35 cellular contexts compared by ENCODE assay signal in the genomic region with DNA sequence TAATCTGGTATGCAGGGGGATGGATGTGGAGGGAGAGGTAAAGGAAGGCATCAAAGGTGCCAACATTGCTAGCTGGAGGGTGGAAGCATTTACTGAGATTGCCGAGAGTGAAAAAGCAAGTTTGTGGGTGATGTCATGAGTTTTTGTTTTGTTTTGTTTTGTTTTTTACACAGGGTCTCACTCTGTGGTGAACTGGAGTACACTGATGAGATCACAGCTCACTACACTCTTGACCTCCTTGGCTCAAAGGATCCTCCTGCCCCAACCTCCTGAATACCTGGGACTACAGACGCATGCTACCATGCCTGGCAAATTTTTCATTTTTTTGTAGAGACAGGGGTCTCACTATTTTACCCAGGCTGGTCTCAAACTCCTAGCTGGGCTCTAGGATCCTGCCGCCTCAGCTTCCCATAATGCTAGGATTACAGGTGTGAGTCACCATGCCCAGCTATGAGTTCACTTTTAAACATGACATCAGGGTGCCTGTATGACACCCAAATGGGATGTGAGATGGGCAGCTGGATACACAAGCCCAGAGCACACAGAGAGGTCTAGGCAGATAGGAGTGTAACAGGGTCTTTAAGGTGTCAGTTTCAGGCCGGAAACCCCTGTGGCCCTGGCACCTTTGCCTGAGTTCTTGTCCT. TPM values are rescaled to one million over a fixed set of nuclear protein-coding genes. Genes with fewer than 3 reads are reported as not detected.
DNase-seq lines count a peak whose midpoint lies in the region; ATAC-seq, FAIRE-seq and TF ChIP-seq lines count a peak whose summit lies in the region.
"Had no signal": no experiment of that assay in that cellular context is flagged by ENCODE, and none has a peak within 500 bp of the region (broad histone marks: within the 10 kb centered on the region; RNA-seq: fewer than 3 reads in every experiment).

No MANE protein-coding gene starts in this region.

- no peaks in the 10 kb centered on the region for H4K20me1 ChIP-seq in HepG2 (ENCODE audit: insufficient read depth, low read length)
- no peaks in the 10 kb centered on the region for H4K20me1 ChIP-seq in K562 (replicated peaks; ENCODE audit: control insufficient read depth, insufficient read depth, low read length)

- no peaks in the 10 kb centered on the region for H3K79me2 ChIP-seq in HepG2 (ENCODE audit: insufficient read depth, low read length)
- no peaks in the 10 kb centered on the region for H3K79me2 ChIP-seq in K562 (ENCODE audit: control insufficient read depth, insufficient read depth, low read length)

- H3K4me3 ChIP-seq in HepG2 (replicated peaks in 1 of 3; ENCODE audit: insufficient read depth in 1 of 3, low read depth in 2 of 3, low read length in 3 of 3) (no peak overlapping the region), right lobe of liver (no peak overlapping the region), K562 (no peak overlapping the region), kidney (ENCODE audit: low read length in 2 of 2) (no peak overlapping the region)
- H3K4me3 ChIP-seq: colonic mucosa, esophagus squamous epithelium, left lung, skin epidermis, stomach, thyroid gland had no signal

- in situ Hi-C loops in HepG2 (cut with HindIII; ENCODE audit: extremely low pct_ligation_motif_present, low pct_unique_long_range_greater_than_20kb) = no loop called here
- in situ Hi-C loops in K562 (cut with MboI) = no loop called here

- H3K4me2 ChIP-seq in HepG2 (ENCODE audit: low read depth, low read length) (no peak overlapping the region), K562 (ENCODE audit: insufficient read depth, low read length) (no peak overlapping the region)

- no peaks in the 10 kb centered on the region for H3K9me1 ChIP-seq in K562 (ENCODE audit: control insufficient read depth, insufficient read depth, low read length)

- POLR2A ChIA-PET in HepG2 (lab: Yijun Ruan, JAX) = interaction anchor here (1.5 to 2.4 kb wide), 2 partner anchors 35 to 213 kb away, joined by 4 to 6 read pairs; partner anchors contain the start of gene HMGA1
- POLR2A ChIA-PET in K562 (lab: Yijun Ruan, JAX) = interaction anchor here (0.6 to 1.5 kb wide), 7 partner anchors 11 to 919 kb away, joined by 3 to 6 read pairs (median 4); partner anchors contain the start of genes HMGA1 and SMIM29

- TF ChIP-seq CTCF in HepG2 (CRISPR knock-in tag; IDR thresholded peaks at IDR 0.05) (no peak), right lobe of liver (IDR thresholded peaks at IDR 0.05) (no peak), K562 (IDR thresholded peaks at IDR 0.05 in 2 of 3, conservative IDR thresholded peaks at IDR 0.05 in 1 of 3; ENCODE audit: insufficient read depth in 2 of 3, low read depth in 1 of 3, low read length in 3 of 3) (no peak), kidney (IDR thresholded peaks at IDR 0.05; ENCODE audit: borderline replicate concordance, extremely low read depth, insufficient read depth) (no peak)

- BruUV-seq in HepG2 (replicated peaks; lab: Mats Ljungman, UMichigan) (no TSS peak), K562 (replicated peaks; lab: Mats Ljungman, UMichigan) (no TSS peak)

- TF ChIP-seq EP300 in HepG2 (IDR thresholded peaks at IDR 0.05; ENCODE audit: low read depth in 2 of 2, low read length in 2 of 2) (no peak), HepG2 (CRISPR knock-in tag; IDR thresholded peaks at IDR 0.05; ENCODE audit: borderline replicate concordance) (no peak), K562 (IDR thresholded peaks at IDR 0.05; ENCODE audit: low read length) (no peak)

- H3K4me1 ChIP-seq in HepG2 (ENCODE audit: insufficient read depth, low read length) (peaks cover 10% of the 10 kb centered on the region; the same call in 1 of the 2 replicates), right lobe of liver (no peaks in the 10 kb centered on the region), K562 (replicated peaks in 1 of 2; ENCODE audit: control insufficient read depth in 2 of 2, insufficient read depth in 2 of 2, low read length in 2 of 2) (peaks cover 7 to 21% of the 10 kb centered on the region in 2 experiments; a peak in 4 of 5 replicates), kidney (ENCODE audit: control insufficient read depth in 1 of 2, insufficient read depth in 1 of 2, low read depth in 1 of 2, low read length in 2 of 2) (peaks cover 0 to 2% of the 10 kb centered on the region in 2 donors)
- H3K4me1 ChIP-seq: colonic mucosa, thyroid gland had no signal

- no peak for FAIRE-seq in HepG2 (lab: Jason Lieb, UNC)
- FAIRE-seq in K562 (lab: Jason Lieb, UNC) = no peak
- no peak for FAIRE-seq in kidney (lab: Jason Lieb, UNC)

- H3K27ac ChIP-seq in HepG2 (ENCODE audit: extremely low read length, insufficient read depth, low read length) (no peak overlapping the region), right lobe of liver (no peak overlapping the region), K562 (ENCODE audit: extremely low read depth, low read depth, low read length) (no peak overlapping the region), kidney (ENCODE audit: low read depth in 2 of 2, low read length in 2 of 2) (no peak overlapping the region)
- H3K27ac ChIP-seq: colonic mucosa, esophagus squamous epithelium, left lung, skin epidermis, stomach, thyroid gland, WERI-Rb-1 had no signal

- no peak for TF ChIP-seq POLR2A in HepG2 (IDR thresholded peaks at IDR 0.05; ENCODE audit: insufficient read depth in 1 of 2, low read depth in 2 of 2, low read length in 2 of 2)
- no peak for TF ChIP-seq POLR2A in right lobe of liver (IDR thresholded peaks at IDR 0.05)
- no peak for TF ChIP-seq POLR2A in K562 (conservative IDR thresholded peaks at IDR 0.05)

- intact Hi-C loops in HepG2 (cut with micrococcal nuclease; ENCODE audit: unreplicated experiment) (loop anchor here (2.0 kb wide), 1 partner anchor 35 kb away; the partner anchor contains the start of gene HMGA1), right lobe of liver (cut with DNase I) (no loop called here), K562 (cut with micrococcal nuclease) (no loop called here), kidney (cut with DNase I) (no loop called here)

- DNase-seq in HepG2 (ENCODE audit: low spot score) (no peak), right lobe of liver (no peak), K562 (ENCODE audit: extremely low read depth in 1 of 4, low spot score in 3 of 4) (no peak), kidney (peak; percentile 8), NCI-H2107 treated with DMSO at 0.1 percent for 48 hours (lab: John Stamatoyannopoulos, UW; ENCODE audit: unreplicated experiment) (no peak), midbrain (lab: John Stamatoyannopoulos, UW) (no peak)
- DNase-seq: activated CD4-positive, alpha-beta T cell treated with anti-CD3 and anti-CD28 coated beads, Interleukin-2, amount 50 U/mL, for 1 hour; activated CD8-positive, alpha-beta memory T cell treated with anti-CD3 and anti-CD28 coated beads, Interleukin-2, amount 10 ng/mL, durations not matched to agents 7 days and 5 days; activated naive CD4-positive, alpha-beta T cell treated with anti-CD3 and anti-CD28 coated beads, Interleukin-2, amount 10 ng/mL, durations not matched to agents 7 days and 5 days; CD8-positive, alpha-beta T cell; colonic mucosa; effector memory CD4-positive, alpha-beta T cell; esophagus squamous epithelium; GOT3; hypothalamus; immature natural killer cell; KBM-7; left lung; MM.1S; naive B cell; NCI-H1417 treated with DMSO at 0.1 percent for 48 hours; NCI-H524; NK-92 treated with Interleukin-12 subunit alpha and Interleukin-12 subunit beta, amount 100 ng/mL, for 24 hours; occipital lobe; stomach; SW 1271; T-helper 9 cell; thyroid gland; WERI-Rb-1 had no signal

- ATAC-seq in HepG2 (no peak), right lobe of liver (no peak), K562 (no peak), GM18517 (IDR thresholded peaks at IDR 0.05; ENCODE audit: unreplicated experiment) (no peak), HG02885 (IDR thresholded peaks at IDR 0.05; ENCODE audit: poor library complexity, unreplicated experiment) (no peak)
- ATAC-seq: activated CD8-positive, alpha-beta memory T cell treated with anti-CD3 and anti-CD28 coated beads, Interleukin-2, amount 10 ng/mL, durations not matched to agents 7 days and 5 days; CD8-positive, alpha-beta T cell; left lung had no signal

- H3K9ac ChIP-seq in HepG2 (ENCODE audit: insufficient read depth, low read depth, low read length) (no peak overlapping the region), K562 (ENCODE audit: insufficient read depth in 1 of 2, low read depth in 2 of 2, low read length in 2 of 2) (no peak overlapping the region), kidney (ENCODE audit: low read length in 2 of 2) (no peak overlapping the region)

- TF ChIP-seq RAD21 in HepG2 (CRISPR knock-in tag; IDR thresholded peaks at IDR 0.05) = no peak
- no peak for TF ChIP-seq RAD21 in K562 (CRISPR knock-in tag; conservative IDR thresholded peaks at IDR 0.05 in 1 of 2, IDR thresholded peaks at IDR 0.05 in 1 of 2)

- CTCF ChIA-PET in HepG2 (lab: Yijun Ruan, JAX; ENCODE audit: low intra/inter-chr PET ratio, low total read pairs) (no interaction called here), K562 (lab: Yijun Ruan, JAX; ENCODE audit: low intra/inter-chr PET ratio) (interaction anchor here (1.0 kb wide), 1 partner anchor 37 kb away, joined by 3 read pairs; no protein-coding TSS in a partner anchor)

- no peaks in the 10 kb centered on the region for H3K9me3 ChIP-seq in HepG2 (ENCODE audit: low read length)
- H3K9me3 ChIP-seq in right lobe of liver = no peaks in the 10 kb centered on the region
- peaks cover 2% of the 10 kb centered on the region; the same call in 1 of the 2 replicates for H3K9me3 ChIP-seq in K562 (replicated peaks; ENCODE audit: control insufficient read depth, insufficient read depth, low read depth, low read length)
- no peaks in the 10 kb centered on the region for H3K9me3 ChIP-seq in kidney (ENCODE audit: control insufficient read depth in 1 of 2, low read length in 2 of 2)
- H3K9me3 ChIP-seq: colonic mucosa, esophagus squamous epithelium, left lung, stomach, thyroid gland had no signal

- H2AFZ ChIP-seq in HepG2 (ENCODE audit: low read length) = no peak overlapping the region
- peak overlapping the region; percentile 66 for H2AFZ ChIP-seq in K562 (ENCODE audit: low read depth, low read length)

- 71% methylated on average over 4 of the region's 4 CpGs for WGBS in HepG2 (ENCODE audit: low lambda C conversion rate)
- WGBS in right lobe of liver (ENCODE audit: insufficient coverage, low coverage, low lambda C conversion rate, missing lambda C conversion rate) = 86% methylated on average over 3 of the region's 4 CpGs
- WGBS in K562 (ENCODE audit: insufficient coverage, low coverage, missing lambda C conversion rate) = 85% methylated on average over 4 of the region's 4 CpGs

- no peaks in the 10 kb centered on the region for H3K36me3 ChIP-seq in HepG2 (replicated peaks in 1 of 2; ENCODE audit: control insufficient read depth in 1 of 2, insufficient read depth in 2 of 2, low read length in 2 of 2)
- no peaks in the 10 kb centered on the region for H3K36me3 ChIP-seq in right lobe of liver
- no peaks in the 10 kb centered on the region for H3K36me3 ChIP-seq in K562 (ENCODE audit: control insufficient read depth, insufficient read depth, low read length)
- H3K36me3 ChIP-seq in kidney (ENCODE audit: control insufficient read depth in 1 of 2, insufficient read depth in 2 of 2, low read length in 2 of 2) = no peaks in the 10 kb centered on the region
- H3K36me3 ChIP-seq: colonic mucosa, esophagus squamous epithelium, left lung, stomach, thyroid gland, WERI-Rb-1 had no signal

- H3K27me3 ChIP-seq in HepG2 (ENCODE audit: control insufficient read depth in 1 of 2, insufficient read depth in 2 of 2, low read length in 2 of 2) (peaks cover 2 to 10% of the 10 kb centered on the region in 2 experiments; a peak in 3 of 5 replicates), right lobe of liver (no peaks in the 10 kb centered on the region), K562 (ENCODE audit: control insufficient read depth in 2 of 2, insufficient read depth in 2 of 2, low read length in 2 of 2) (no peaks in the 10 kb centered on the region)
- H3K27me3 ChIP-seq: colonic mucosa, esophagus squamous epithelium, thyroid gland had no signal

RNA-seq across cellular contexts. Expression of gene HMGA1, which starts 35.1 kb away (rescaled TPM):
- total RNA-seq in HepG2 (2016; rRNA removed; fragmentation: Illumina TruSeq; extraction: Trizol) (145 and 150 TPM in 2 replicates), right lobe of liver (10 to 100 TPM in 5 of 6 experiments, 1 to 10 TPM in 1; 7.9 to 23.6 (median 14.8) TPM), K562 (2014; rRNA removed) (1,004 and 1,256 TPM in 2 replicates), K562 (2014; rRNA removed; fragmentation: Illumina TruSeq; extraction: Trizol) (270 and 326 TPM in 2 replicates), K562 (2015; rRNA removed; fragmentation: Illumina TruSeq; extraction: Trizol) (594 and 609 TPM in 2 replicates), K562 (2021) (1,947 and 1,950 TPM in 2 replicates), kidney (46.5 TPM)
- 82.4 and 94.2 TPM in 2 replicates for total RNA-seq in HepG2 (2016; cell fraction: cytosol; rRNA removed; fragmentation: Illumina TruSeq; extraction: Trizol; ENCODE audit: low read depth)
- total RNA-seq in HepG2 (2016; cell fraction: insoluble cytoplasmic fraction; rRNA removed; fragmentation: Illumina TruSeq; extraction: Trizol) = 136 and 144 TPM in 2 replicates
- total RNA-seq in HepG2 (2016; cell fraction: membrane; rRNA removed; fragmentation: Illumina TruSeq; extraction: Trizol) = 218 and 242 TPM in 2 replicates
- total RNA-seq in HepG2 (2016; cell fraction: nucleus; rRNA removed; fragmentation: Illumina TruSeq; extraction: Trizol) = 54.7 and 67.6 TPM in 2 replicates
- polyA plus RNA-seq in HepG2 (2011; rRNA removed) (110 and 117 TPM in 2 replicates), K562 (2011; rRNA removed) (205 and 451 TPM in 2 replicates), K562 (2014; fragmentation: Illumina TruSeq; extraction: Trizol) (1,608 and 1,897 TPM in 2 replicates), K562 (2014; fragmentation: Nextera tagmentation; extraction: Ambion mirVana) (10 to 100 TPM; 27.8 to 58.8 TPM), K562 (2014; rRNA removed) (1,026 and 1,125 TPM in 2 replicates), kidney (ENCODE audit: insufficient read depth, low read depth, low replicate concordance) (27.1 TPM)
- polyA plus RNA-seq in HepG2 (2011; cell fraction: cytosol; rRNA removed) = 75.3 and 119 TPM in 2 replicates
- polyA plus RNA-seq in HepG2 (2011; cell fraction: nucleus; rRNA removed) = 94.8 and 98.5 TPM in 2 replicates
- 124 and 156 TPM in 2 replicates for polyA plus RNA-seq in HepG2 (2012)
- 263 TPM in 2 replicates for polyA plus RNA-seq in HepG2 (2016; cell fraction: cytosol; fragmentation: Illumina TruSeq; extraction: Trizol; ENCODE audit: low read depth)
- polyA plus RNA-seq in HepG2 (2016; cell fraction: insoluble cytoplasmic fraction; fragmentation: Illumina TruSeq; extraction: Trizol; ENCODE audit: low read depth) = 365 and 450 TPM in 2 replicates
- polyA plus RNA-seq in HepG2 (2016; cell fraction: membrane; fragmentation: Illumina TruSeq; extraction: Trizol; ENCODE audit: low read depth) = 531 and 581 TPM in 2 replicates
- 216 and 222 TPM in 2 replicates for polyA plus RNA-seq in HepG2 (2016; cell fraction: nucleus; fragmentation: Illumina TruSeq; extraction: Trizol; ENCODE audit: insufficient read depth, low read depth)
- polyA minus RNA-seq in HepG2 (2011; rRNA and poly(A)+ RNA removed; ENCODE audit: low replicate concordance) = 74.1 and 108 TPM in 2 replicates
- polyA minus RNA-seq in HepG2 (2011; cell fraction: cytosol; rRNA and poly(A)+ RNA removed) = 75.7 and 94.8 TPM in 2 replicates
- polyA minus RNA-seq in HepG2 (2011; cell fraction: nucleus; rRNA and poly(A)+ RNA removed) = 17.0 and 21.0 TPM in 2 replicates
- total RNA-seq in K562 (2011; cell fraction: chromatin; rRNA removed; ENCODE audit: low replicate concordance) = 30.6 and 67.6 TPM in 2 replicates
- total RNA-seq in K562 (2011; cell fraction: nucleolus; rRNA removed) = 97.4 and 98.8 TPM in 2 replicates
- total RNA-seq in K562 (2011; cell fraction: nucleoplasm; rRNA removed) = 112 and 202 TPM in 2 replicates
- polyA plus RNA-seq in K562 (2011; cell fraction: cytosol; rRNA removed) = 348 and 767 TPM in 2 replicates
- polyA plus RNA-seq in K562 (2011; cell fraction: nucleus; rRNA removed) = 229 and 367 TPM in 2 replicates
- polyA plus RNA-seq in K562 (2012) = 830 and 1,263 TPM in 2 replicates
- polyA minus RNA-seq in K562 (2011; rRNA and poly(A)+ RNA removed) = 66.3 and 71.3 TPM in 2 replicates
- polyA minus RNA-seq in K562 (2011; cell fraction: cytosol; rRNA and poly(A)+ RNA removed) = 364 and 449 TPM in 2 replicates
- 49.0 and 60.6 TPM in 2 replicates for polyA minus RNA-seq in K562 (2011; cell fraction: nucleus; rRNA and poly(A)+ RNA removed)

RNA-seq across cellular contexts. Expression of gene SMIM29, which starts 47.2 kb away (rescaled TPM):
- total RNA-seq in HepG2 (2016; rRNA removed; fragmentation: Illumina TruSeq; extraction: Trizol) = 11.2 and 15.3 TPM in 2 replicates
- total RNA-seq in HepG2 (2016; cell fraction: cytosol; rRNA removed; fragmentation: Illumina TruSeq; extraction: Trizol; ENCODE audit: low read depth) = 78.6 and 81.3 TPM in 2 replicates
- 9.2 and 15.5 TPM in 2 replicates for total RNA-seq in HepG2 (2016; cell fraction: insoluble cytoplasmic fraction; rRNA removed; fragmentation: Illumina TruSeq; extraction: Trizol)
- 58.3 and 62.1 TPM in 2 replicates for total RNA-seq in HepG2 (2016; cell fraction: membrane; rRNA removed; fragmentation: Illumina TruSeq; extraction: Trizol)
- 7.2 and 10.1 TPM in 2 replicates for total RNA-seq in HepG2 (2016; cell fraction: nucleus; rRNA removed; fragmentation: Illumina TruSeq; extraction: Trizol)
- polyA plus RNA-seq in HepG2 (2011; rRNA removed) = 8.8 and 11.9 TPM in 2 replicates
- polyA plus RNA-seq in HepG2 (2011; cell fraction: cytosol; rRNA removed) = 9.0 and 13.2 TPM in 2 replicates
- 14.4 and 18.0 TPM in 2 replicates for polyA plus RNA-seq in HepG2 (2011; cell fraction: nucleus; rRNA removed)
- polyA plus RNA-seq in HepG2 (2012) = 3.4 and 5.5 TPM in 2 replicates
- 91.0 and 94.0 TPM in 2 replicates for polyA plus RNA-seq in HepG2 (2016; cell fraction: cytosol; fragmentation: Illumina TruSeq; extraction: Trizol; ENCODE audit: low read depth)
- 9.6 and 11.4 TPM in 2 replicates for polyA plus RNA-seq in HepG2 (2016; cell fraction: insoluble cytoplasmic fraction; fragmentation: Illumina TruSeq; extraction: Trizol; ENCODE audit: low read depth)
- polyA plus RNA-seq in HepG2 (2016; cell fraction: membrane; fragmentation: Illumina TruSeq; extraction: Trizol; ENCODE audit: low read depth) = 61.6 and 63.3 TPM in 2 replicates
- polyA plus RNA-seq in HepG2 (2016; cell fraction: nucleus; fragmentation: Illumina TruSeq; extraction: Trizol; ENCODE audit: insufficient read depth, low read depth) = 13.3 and 16.8 TPM in 2 replicates
- polyA minus RNA-seq in HepG2 (2011; rRNA and poly(A)+ RNA removed; ENCODE audit: low replicate concordance) = 13.5 and 15.5 TPM in 2 replicates
- 3.9 and 4.0 TPM in 2 replicates for polyA minus RNA-seq in HepG2 (2011; cell fraction: cytosol; rRNA and poly(A)+ RNA removed)
- 5.6 and 6.4 TPM in 2 replicates for polyA minus RNA-seq in HepG2 (2011; cell fraction: nucleus; rRNA and poly(A)+ RNA removed)
- 10 to 100 TPM in 1 of 6 experiments, 1 to 10 TPM in 5; 5.0 to 13.4 (median 8.8) TPM for total RNA-seq in right lobe of liver
- 9.6 and 43.3 TPM in 2 replicates for total RNA-seq in K562 (2011; cell fraction: chromatin; rRNA removed; ENCODE audit: low replicate concordance)
- total RNA-seq in K562 (2011; cell fraction: nucleolus; rRNA removed) = 62.9 and 65.8 TPM in 2 replicates
- total RNA-seq in K562 (2011; cell fraction: nucleoplasm; rRNA removed) = 33.6 and 43.7 TPM in 2 replicates
- total RNA-seq in K562 (2014; rRNA removed) = 31.8 and 42.1 TPM in 2 replicates
- 4.6 and 6.5 TPM in 2 replicates for total RNA-seq in K562 (2014; rRNA removed; fragmentation: Illumina TruSeq; extraction: Trizol)
- 18.2 and 21.9 TPM in 2 replicates for total RNA-seq in K562 (2015; rRNA removed; fragmentation: Illumina TruSeq; extraction: Trizol)
- total RNA-seq in K562 (2021) = 30.1 and 35.5 TPM in 2 replicates
- 29.1 and 74.4 TPM in 2 replicates for polyA plus RNA-seq in K562 (2011; rRNA removed)
- polyA plus RNA-seq in K562 (2011; cell fraction: cytosol; rRNA removed) = 106 and 151 TPM in 2 replicates
- polyA plus RNA-seq in K562 (2011; cell fraction: nucleus; rRNA removed) = 87.3 and 88.9 TPM in 2 replicates
- 43.9 and 73.7 TPM in 2 replicates for polyA plus RNA-seq in K562 (2012)
- 20.9 and 39.0 TPM in 2 replicates for polyA plus RNA-seq in K562 (2014; fragmentation: Illumina TruSeq; extraction: Trizol)
- 10 to 100 TPM; 13.1 to 13.7 TPM for polyA plus RNA-seq in K562 (2014; fragmentation: Nextera tagmentation; extraction: Ambion mirVana)
- 34.9 and 36.7 TPM in 2 replicates for polyA plus RNA-seq in K562 (2014; rRNA removed)
- 10.5 and 14.6 TPM in 2 replicates for polyA minus RNA-seq in K562 (2011; rRNA and poly(A)+ RNA removed)
- 18.3 and 35.8 TPM in 2 replicates for polyA minus RNA-seq in K562 (2011; cell fraction: cytosol; rRNA and poly(A)+ RNA removed)
- polyA minus RNA-seq in K562 (2011; cell fraction: nucleus; rRNA and poly(A)+ RNA removed) = 43.4 and 63.9 TPM in 2 replicates
- total RNA-seq in kidney = 22.6 TPM
- 53.5 TPM for polyA plus RNA-seq in kidney (ENCODE audit: insufficient read depth, low read depth, low replicate concordance)

RNA-seq across cellular contexts. Expression of gene GRM4, which starts 55.7 kb away (rescaled TPM):
- total RNA-seq in HepG2 (2016; rRNA removed; fragmentation: Illumina TruSeq; extraction: Trizol) = not detected in 2 replicates
- not detected in 2 replicates for total RNA-seq in HepG2 (2016; cell fraction: cytosol; rRNA removed; fragmentation: Illumina TruSeq; extraction: Trizol; ENCODE audit: low read depth)
- total RNA-seq in HepG2 (2016; cell fraction: insoluble cytoplasmic fraction; rRNA removed; fragmentation: Illumina TruSeq; extraction: Trizol) = not detected in 2 replicates
- not detected in 2 replicates for total RNA-seq in HepG2 (2016; cell fraction: membrane; rRNA removed; fragmentation: Illumina TruSeq; extraction: Trizol)
- not detected in 2 replicates for total RNA-seq in HepG2 (2016; cell fraction: nucleus; rRNA removed; fragmentation: Illumina TruSeq; extraction: Trizol)
- polyA plus RNA-seq in HepG2 (2011; rRNA removed) = not detected in 2 replicates
- polyA plus RNA-seq in HepG2 (2011; cell fraction: cytosol; rRNA removed) = not detected in 2 replicates
- not detected in 2 replicates for polyA plus RNA-seq in HepG2 (2011; cell fraction: nucleus; rRNA removed)
- polyA plus RNA-seq in HepG2 (2012) = not detected in 2 replicates
- polyA plus RNA-seq in HepG2 (2016; cell fraction: cytosol; fragmentation: Illumina TruSeq; extraction: Trizol; ENCODE audit: low read depth) = not detected in 2 replicates
- not detected in 2 replicates for polyA plus RNA-seq in HepG2 (2016; cell fraction: insoluble cytoplasmic fraction; fragmentation: Illumina TruSeq; extraction: Trizol; ENCODE audit: low read depth)
- not detected in 2 replicates for polyA plus RNA-seq in HepG2 (2016; cell fraction: membrane; fragmentation: Illumina TruSeq; extraction: Trizol; ENCODE audit: low read depth)
- not detected in 2 replicates for polyA plus RNA-seq in HepG2 (2016; cell fraction: nucleus; fragmentation: Illumina TruSeq; extraction: Trizol; ENCODE audit: insufficient read depth, low read depth)
- polyA minus RNA-seq in HepG2 (2011; rRNA and poly(A)+ RNA removed; ENCODE audit: low replicate concordance) = 0.09 TPM in 1 of 2 replicates, not detected in the other
- not detected in 2 replicates for polyA minus RNA-seq in HepG2 (2011; cell fraction: cytosol; rRNA and poly(A)+ RNA removed)
- polyA minus RNA-seq in HepG2 (2011; cell fraction: nucleus; rRNA and poly(A)+ RNA removed) = not detected in 2 replicates
- total RNA-seq in right lobe of liver = not detected
- total RNA-seq in K562 (2011; cell fraction: chromatin; rRNA removed; ENCODE audit: low replicate concordance) = 0.09 TPM in 1 of 2 replicates, not detected in the other
- total RNA-seq in K562 (2011; cell fraction: nucleolus; rRNA removed) = not detected in 2 replicates
- total RNA-seq in K562 (2011; cell fraction: nucleoplasm; rRNA removed) = not detected in 2 replicates
- total RNA-seq in K562 (2014; rRNA removed) = 0.18 TPM in 1 of 2 replicates, not detected in the other
- not detected in 2 replicates for total RNA-seq in K562 (2014; rRNA removed; fragmentation: Illumina TruSeq; extraction: Trizol)
- not detected in 2 replicates for total RNA-seq in K562 (2015; rRNA removed; fragmentation: Illumina TruSeq; extraction: Trizol)
- total RNA-seq in K562 (2021) = not detected in 2 replicates
- polyA plus RNA-seq in K562 (2011; rRNA removed) = not detected in 2 replicates
- polyA plus RNA-seq in K562 (2011; cell fraction: cytosol; rRNA removed) = not detected in 2 replicates
- 0.09 TPM in 1 of 2 replicates, not detected in the other for polyA plus RNA-seq in K562 (2011; cell fraction: nucleus; rRNA removed)
- polyA plus RNA-seq in K562 (2012) = 0.04 TPM in 1 of 2 replicates, not detected in the other
- not detected in 2 replicates for polyA plus RNA-seq in K562 (2014; fragmentation: Illumina TruSeq; extraction: Trizol)
- polyA plus RNA-seq in K562 (2014; fragmentation: Nextera tagmentation; extraction: Ambion mirVana) = not detected
- polyA plus RNA-seq in K562 (2014; rRNA removed) = not detected in 2 replicates
- not detected in 2 replicates for polyA minus RNA-seq in K562 (2011; rRNA and poly(A)+ RNA removed)
- polyA minus RNA-seq in K562 (2011; cell fraction: cytosol; rRNA and poly(A)+ RNA removed) = not detected in 2 replicates
- polyA minus RNA-seq in K562 (2011; cell fraction: nucleus; rRNA and poly(A)+ RNA removed) = 0.11 TPM in 1 of 2 replicates, not detected in the other
- not detected for total RNA-seq in kidney
- not detected for polyA plus RNA-seq in kidney (ENCODE audit: insufficient read depth, low read depth, low replicate concordance)
- total RNA-seq: activated CD8-positive, alpha-beta memory T cell treated with anti-CD3 and anti-CD28 coated beads, Interleukin-2, amount 10 ng/mL, durations not matched to agents 7 days and 5 days; B cell; esophagus squamous epithelium; left lung; mesenteric fat pad; pulmonary artery endothelial cell had no signal
- polyA plus RNA-seq: immature natural killer cell, stomach had no signal
